ENCODE assay signal across 10 cellular contexts in the genomic region with DNA sequence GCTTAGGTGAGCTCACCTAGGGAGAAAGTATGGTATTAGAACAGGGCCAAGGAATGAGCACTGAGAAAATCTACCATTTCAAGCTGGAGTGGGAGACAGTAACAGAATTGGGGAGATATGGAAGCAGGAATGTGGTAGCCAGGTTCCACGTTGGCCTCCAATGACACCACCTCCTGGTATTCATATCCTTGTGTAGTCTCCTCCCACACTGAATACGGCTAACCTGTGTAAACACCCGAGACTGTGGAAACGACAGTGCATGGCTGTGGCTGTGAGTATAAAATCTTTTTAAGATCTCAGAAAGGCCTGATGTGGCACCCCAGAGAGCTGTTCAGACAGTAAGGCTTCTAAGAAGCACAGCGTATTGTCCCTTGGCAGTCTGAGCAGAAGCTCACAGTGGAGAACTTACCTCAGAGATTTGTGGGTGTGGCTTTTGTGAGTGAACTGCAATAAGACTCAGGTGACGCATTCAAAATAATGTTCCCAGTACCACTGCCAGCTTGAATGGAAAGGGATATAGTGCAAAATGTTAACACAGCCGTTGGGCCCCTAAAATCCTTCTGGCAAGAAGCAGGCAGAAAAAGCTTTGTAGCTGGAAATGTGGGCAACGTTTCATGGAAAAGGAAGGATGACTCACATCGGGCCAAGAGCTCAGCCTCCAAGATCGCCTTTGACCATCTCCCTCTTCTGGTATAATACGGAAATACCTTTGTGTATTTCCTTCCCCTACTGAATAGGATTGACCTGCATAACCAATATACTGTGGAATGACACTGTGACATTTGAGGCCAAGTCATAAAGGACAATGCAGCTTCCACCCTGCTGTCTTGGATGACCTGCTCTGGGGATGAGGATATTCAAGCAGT. TPM values are rescaled to one million over a fixed set of nuclear protein-coding genes. Genes with fewer than 3 reads are reported as not detected.
DNase-seq lines count a peak whose midpoint lies in the region; ATAC-seq and TF ChIP-seq lines count a peak whose summit lies in the region.
"Had no signal": no experiment of that assay in that cellular context is flagged by ENCODE, and none has a peak within 500 bp of the region (broad histone marks: within the 10 kb centered on the region; RNA-seq: fewer than 3 reads in every experiment).

No MANE protein-coding gene starts in this region.

- peak overlapping the region; percentile 81 for H3K27ac ChIP-seq in epithelial cell of prostate

- H3K9me3 Mint-ChIP-seq in natural killer cell, result no peaks in the 10 kb centered on the region
- no peaks in the 10 kb centered on the region for H3K9me3 Mint-ChIP-seq in activated T-cell treated with anti-CD3 and anti-CD28 coated beads, Interleukin-2, amount 50 U/mL, for 72 hours

- ATAC-seq in natural killer cell (no peak), GM21423 (IDR thresholded peaks at IDR 0.05; ENCODE audit: unreplicated experiment) (no peak)
- no peak for ATAC-seq in activated T-cell treated with anti-CD3 and anti-CD28 coated beads, Interleukin-2, amount 50 U/mL, for 72 hours (replicated peaks in 1 of 2)

- no peak for TF ChIP-seq CTCF in natural killer cell (IDR thresholded peaks at IDR 0.05)

- no peak overlapping the region for H3K4me3 Mint-ChIP-seq in natural killer cell
- H3K4me3 Mint-ChIP-seq in activated T-cell treated with anti-CD3 and anti-CD28 coated beads, Interleukin-2, amount 50 U/mL, for 72 hours, result no peak overlapping the region
- H3K4me3 Mint-ChIP-seq: activated naive CD8-positive, alpha-beta T cell had no signal

- no peak overlapping the region for H3K27ac Mint-ChIP-seq in natural killer cell
- H3K27ac Mint-ChIP-seq in activated T-cell treated with anti-CD3 and anti-CD28 coated beads, Interleukin-2, amount 50 U/mL, for 72 hours, result no peak overlapping the region
- H3K27ac Mint-ChIP-seq: activated naive CD8-positive, alpha-beta T cell had no signal

- intact Hi-C loops in natural killer cell (cut with micrococcal nuclease), result no loop called here

- H3K4me1 Mint-ChIP-seq in natural killer cell, result peaks cover 1 to 7% of the 10 kb centered on the region in 2 donors
- no peaks in the 10 kb centered on the region for H3K4me1 Mint-ChIP-seq in activated T-cell treated with anti-CD3 and anti-CD28 coated beads, Interleukin-2, amount 50 U/mL, for 72 hours (ENCODE audit: low read depth)

- DNase-seq in EL (peak; percentile 76), NCI-H69 (lab: John Stamatoyannopoulos, UW) (peak; percentile 2), epithelial cell of prostate (ENCODE audit: low read depth, low spot score) (no peak), pulmonary artery endothelial cell (ENCODE audit: low read depth, low spot score) (peak; percentile 78), natural killer cell (no peak), NCI-H2107 treated with DMSO at 0.1 percent for 48 hours (lab: John Stamatoyannopoulos, UW; ENCODE audit: unreplicated experiment) (no peak)
- no peak for DNase-seq in activated T-cell treated with anti-CD3 and anti-CD28 coated beads, Interleukin-2, amount 50 U/mL, for 72 hours
- DNase-seq: NCI-H1694 treated with DMSO at 0.1 percent for 48 hours had no signal

- no peaks in the 10 kb centered on the region for H3K27me3 Mint-ChIP-seq in natural killer cell (ENCODE audit: low read depth in 2 of 2)
- no peaks in the 10 kb centered on the region for H3K27me3 Mint-ChIP-seq in activated T-cell treated with anti-CD3 and anti-CD28 coated beads, Interleukin-2, amount 50 U/mL, for 72 hours (ENCODE audit: low read depth)
- H3K27me3 Mint-ChIP-seq: activated naive CD8-positive, alpha-beta T cell had no signal

- peaks cover 15% of the 10 kb centered on the region for H3K36me3 Mint-ChIP-seq in natural killer cell
- H3K36me3 Mint-ChIP-seq in activated T-cell treated with anti-CD3 and anti-CD28 coated beads, Interleukin-2, amount 50 U/mL, for 72 hours (ENCODE audit: insufficient read depth in 2 of 2), result peaks cover 0 to 2% of the 10 kb centered on the region in 2 donors

RNA-seq across cellular contexts. Expression of a gene that starts 14.4 kb away (rescaled TPM):
- total RNA-seq in pulmonary artery endothelial cell (0.40 and 3.3 TPM in 2 replicates), natural killer cell (1 to 10 TPM; 3.6 to 8.5 (median 6.3) TPM)
- total RNA-seq in activated T-cell treated with anti-CD3 and anti-CD28 coated beads, Interleukin-2, amount 50 U/mL, for 72 hours, result 10 to 100 TPM in 1 of 2 donors, 1 to 10 TPM in 1; 8.7 to 13.0 TPM

RNA-seq across cellular contexts. Expression of a gene that starts 38.2 kb away (rescaled TPM):
- 0.13 and 1.7 TPM in 2 replicates for total RNA-seq in pulmonary artery endothelial cell
- not detected for total RNA-seq in natural killer cell
- not detected for total RNA-seq in activated T-cell treated with anti-CD3 and anti-CD28 coated beads, Interleukin-2, amount 50 U/mL, for 72 hours

Comparison
In these comparisons a context has a peak if more than half of its experiments do, and no peak if none do; other contexts are left out.
1. DNase-seq: peak in EL (single experiment), NCI-H69 (single experiment) and pulmonary artery endothelial cell (single experiment); none in epithelial cell of prostate (single experiment), natural killer cell (single experiment), activated T-cell treated with anti-CD3 and anti-CD28 coated beads, Interleukin-2, amount 50 U/mL, for 72 hours (0 of 2) and NCI-H2107 treated with DMSO at 0.1 percent for 48 hours (single experiment).